14 cellular contexts compared by ENCODE assay signal in the genomic region with DNA sequence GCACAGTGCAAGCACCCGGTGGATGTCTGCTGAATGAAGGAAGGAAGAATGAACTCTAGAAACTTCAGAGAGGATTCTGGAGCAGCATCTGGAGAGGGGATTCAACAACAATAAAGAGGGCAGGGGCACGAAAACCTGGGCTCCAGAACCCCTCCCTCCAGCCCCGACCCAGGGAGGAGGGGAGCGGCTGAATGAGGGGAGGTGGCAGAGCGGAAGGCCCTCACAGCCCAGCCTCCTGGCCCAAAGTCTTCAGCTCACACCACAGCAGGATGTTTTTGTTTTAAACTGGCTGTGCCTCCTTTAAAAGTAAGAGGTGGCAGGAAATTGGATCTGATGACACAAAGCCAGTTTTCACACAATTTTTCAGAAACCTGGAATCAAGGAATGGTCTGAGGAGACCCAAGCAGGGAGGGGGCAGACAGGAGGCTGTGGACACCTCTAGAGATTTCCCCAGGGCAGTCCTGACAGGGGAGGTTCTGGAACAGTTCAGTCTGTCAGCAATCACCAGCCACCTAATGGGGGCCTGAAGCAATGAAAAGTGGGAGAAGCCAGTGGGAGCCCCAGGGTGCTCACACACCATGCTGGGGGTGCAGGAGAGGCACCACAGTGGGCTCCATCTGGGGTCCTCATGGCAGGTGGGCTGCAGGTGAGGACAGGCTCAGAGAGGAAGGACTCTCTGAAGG. TPM values are rescaled to one million over a fixed set of nuclear protein-coding genes. Genes with fewer than 3 reads are reported as not detected.
DNase-seq lines count a peak whose midpoint lies in the region; ATAC-seq and TF ChIP-seq lines count a peak whose summit lies in the region.
"Had no signal": no experiment of that assay in that cellular context is flagged by ENCODE, and none has a peak within 500 bp of the region (broad histone marks: within the 10 kb centered on the region; RNA-seq: fewer than 3 reads in every experiment).

No MANE protein-coding gene starts in this region.

- TF ChIP-seq CTCF in neural progenitor cell (IDR thresholded peaks at IDR 0.05), result no peak

- no peak for ATAC-seq in activated CD8-positive, alpha-beta T cell treated with anti-CD3 and anti-CD28 coated beads, Interleukin-2, amount 10 ng/mL, durations not matched to agents 7 days and 5 days
- ATAC-seq in GM19467 (IDR thresholded peaks at IDR 0.05; ENCODE audit: unreplicated experiment), result no peak
- ATAC-seq: gastroesophageal sphincter, lower lobe of right lung had no signal

- no peak overlapping the region for H3K9ac ChIP-seq in neural progenitor cell

- H3K4me3 ChIP-seq in H7 (ENCODE audit: insufficient read depth, low read depth, low read length), result no peak overlapping the region
- H3K4me3 ChIP-seq in neural progenitor cell, result no peak overlapping the region
- H3K4me3 ChIP-seq: gastroesophageal sphincter, lower lobe of right lung, testis had no signal

- peaks cover 20% of the 10 kb centered on the region for H3F3A ChIP-seq in neural progenitor cell (ENCODE audit: low read depth)

- H3K9me3 Mint-ChIP-seq in activated CD4-positive, alpha-beta T cell treated with anti-CD3 and anti-CD28 coated beads, Interleukin-2, amount 10 ng/mL, durations not matched to agents 7 days and 5 days, result no peaks in the 10 kb centered on the region
- H3K9me3 Mint-ChIP-seq in activated CD8-positive, alpha-beta T cell treated with anti-CD3 and anti-CD28 coated beads, Interleukin-2, amount 10 ng/mL, durations not matched to agents 7 days and 5 days (ENCODE audit: insufficient read depth), result no peaks in the 10 kb centered on the region
- no peaks in the 10 kb centered on the region for H3K9me3 Mint-ChIP-seq in neural progenitor cell

- peaks cover 2% of the 10 kb centered on the region; the same call in 1 of the 2 replicates for H3K27me3 ChIP-seq in H7 (ENCODE audit: control insufficient read depth, insufficient read depth, low read length)
- H3K27me3 ChIP-seq in neural progenitor cell, result no peaks in the 10 kb centered on the region
- H3K27me3 ChIP-seq: gastroesophageal sphincter, testis had no signal

- no peak overlapping the region for H2AFZ ChIP-seq in neural progenitor cell (replicated peaks)

- H3K36me3 ChIP-seq in H7 (replicated peaks; ENCODE audit: control insufficient read depth, insufficient read depth, low read length) (no peaks in the 10 kb centered on the region), neural progenitor cell (no peaks in the 10 kb centered on the region)
- H3K36me3 ChIP-seq: gastroesophageal sphincter, lower lobe of right lung had no signal

- H3K4me3 Mint-ChIP-seq in activated CD4-positive, alpha-beta T cell treated with anti-CD3 and anti-CD28 coated beads, Interleukin-2, amount 10 ng/mL, durations not matched to agents 7 days and 5 days, result no peak overlapping the region
- H3K4me3 Mint-ChIP-seq in activated CD8-positive, alpha-beta T cell treated with anti-CD3 and anti-CD28 coated beads, Interleukin-2, amount 10 ng/mL, durations not matched to agents 7 days and 5 days, result no peak overlapping the region
- H3K4me3 Mint-ChIP-seq in neural progenitor cell, result no peak overlapping the region

- H3K27me3 Mint-ChIP-seq in activated CD4-positive, alpha-beta T cell treated with anti-CD3 and anti-CD28 coated beads, Interleukin-2, amount 10 ng/mL, durations not matched to agents 7 days and 5 days, result no peaks in the 10 kb centered on the region
- H3K27me3 Mint-ChIP-seq in activated CD8-positive, alpha-beta T cell treated with anti-CD3 and anti-CD28 coated beads, Interleukin-2, amount 10 ng/mL, durations not matched to agents 7 days and 5 days (ENCODE audit: low read depth), result no peaks in the 10 kb centered on the region
- peaks cover 19% of the 10 kb centered on the region for H3K27me3 Mint-ChIP-seq in neural progenitor cell (ENCODE audit: insufficient read depth, low read depth)

- no peaks in the 10 kb centered on the region for H3K9me3 ChIP-seq in neural progenitor cell (ENCODE audit: low read depth)
- H3K9me3 ChIP-seq: gastroesophageal sphincter, lower lobe of right lung, testis had no signal

- H3K27ac ChIP-seq in neural progenitor cell, result no peak overlapping the region
- H3K27ac ChIP-seq: epithelial cell of prostate, gastroesophageal sphincter, lower lobe of right lung, testis had no signal

- no peaks in the 10 kb centered on the region for H3K36me3 Mint-ChIP-seq in activated CD4-positive, alpha-beta T cell treated with anti-CD3 and anti-CD28 coated beads, Interleukin-2, amount 10 ng/mL, durations not matched to agents 7 days and 5 days (ENCODE audit: low read depth)
- no peaks in the 10 kb centered on the region for H3K36me3 Mint-ChIP-seq in activated CD8-positive, alpha-beta T cell treated with anti-CD3 and anti-CD28 coated beads, Interleukin-2, amount 10 ng/mL, durations not matched to agents 7 days and 5 days (ENCODE audit: low read depth)
- no peaks in the 10 kb centered on the region for H3K36me3 Mint-ChIP-seq in neural progenitor cell

- peaks cover 66% of the 10 kb centered on the region for H4K20me1 ChIP-seq in neural progenitor cell (ENCODE audit: low read depth)

- H3K27ac Mint-ChIP-seq in activated CD4-positive, alpha-beta T cell treated with anti-CD3 and anti-CD28 coated beads, Interleukin-2, amount 10 ng/mL, durations not matched to agents 7 days and 5 days, result peak overlapping the region; percentile 95
- H3K27ac Mint-ChIP-seq in activated CD8-positive, alpha-beta T cell treated with anti-CD3 and anti-CD28 coated beads, Interleukin-2, amount 10 ng/mL, durations not matched to agents 7 days and 5 days, result peak overlapping the region; percentile 82
- H3K27ac Mint-ChIP-seq in neural progenitor cell, result no peak overlapping the region

- peaks cover 11% of the 10 kb centered on the region for H3K79me2 ChIP-seq in neural progenitor cell (ENCODE audit: low read depth)

- CTCF ChIA-PET in activated CD4-positive, alpha-beta T cell treated with anti-CD3 and anti-CD28 coated beads, Interleukin-2, amount 10 ng/mL, durations not matched to agents 7 days and 5 days (lab: Charles Lee), result interaction anchor here (1.4 kb wide), 1 partner anchor 224 kb away, joined by 5 read pairs; a partner anchor contains a TSS
- CTCF ChIA-PET in activated CD8-positive, alpha-beta T cell treated with anti-CD3 and anti-CD28 coated beads, Interleukin-2, amount 10 ng/mL, durations not matched to agents 7 days and 5 days (lab: Charles Lee), result interaction anchor here (3.9 kb wide), 1 partner anchor 144 kb away, joined by 17 read pairs; no protein-coding TSS in a partner anchor

- peak; percentile 29 for DNase-seq in activated CD4-positive, alpha-beta T cell treated with anti-CD3 and anti-CD28 coated beads, Interleukin-2, amount 10 ng/mL, durations not matched to agents 7 days and 5 days
- no peak for DNase-seq in activated CD4-positive, alpha-beta T cell treated with anti-CD3 and anti-CD28 coated beads for 4 hours
- DNase-seq in H7 (peak; percentile 63), neural progenitor cell (ENCODE audit: low spot score) (no peak), NCI-H1436 treated with DMSO at 0.1 percent for 48 hours (lab: John Stamatoyannopoulos, UW) (no peak), NCI-H2227 treated with DMSO at 0.1 percent for 48 hours (lab: John Stamatoyannopoulos, UW) (no peak)
- no peak for DNase-seq in activated CD8-positive, alpha-beta T cell treated with anti-CD3 and anti-CD28 coated beads, Interleukin-2, amount 10 ng/mL, durations not matched to agents 7 days and 5 days
- DNase-seq: DND-41, GOT3, lower lobe of right lung had no signal

- POLR2A ChIA-PET in activated CD4-positive, alpha-beta T cell treated with anti-CD3 and anti-CD28 coated beads, Interleukin-2, amount 10 ng/mL, durations not matched to agents 7 days and 5 days (lab: Charles Lee), result no interaction called here
- POLR2A ChIA-PET in activated CD8-positive, alpha-beta T cell treated with anti-CD3 and anti-CD28 coated beads, Interleukin-2, amount 10 ng/mL, durations not matched to agents 7 days and 5 days (lab: Charles Lee), result no interaction called here

- H3K4me2 ChIP-seq in neural progenitor cell, result peak overlapping the region; percentile 35

- H3K4me1 Mint-ChIP-seq in activated CD4-positive, alpha-beta T cell treated with anti-CD3 and anti-CD28 coated beads, Interleukin-2, amount 10 ng/mL, durations not matched to agents 7 days and 5 days, result peaks cover 38% of the 10 kb centered on the region
- peaks cover 27% of the 10 kb centered on the region for H3K4me1 Mint-ChIP-seq in activated CD8-positive, alpha-beta T cell treated with anti-CD3 and anti-CD28 coated beads, Interleukin-2, amount 10 ng/mL, durations not matched to agents 7 days and 5 days (ENCODE audit: low read depth)
- peaks cover 61% of the 10 kb centered on the region for H3K4me1 Mint-ChIP-seq in neural progenitor cell

- H3K4me1 ChIP-seq in neural progenitor cell, result peaks cover 50% of the 10 kb centered on the region
- H3K4me1 ChIP-seq: lower lobe of right lung, testis had no signal

RNA-seq across cellular contexts. Expression of a gene that starts 44.4 kb away (rescaled TPM):
- 10 to 100 TPM; 82.1 to 87.1 TPM for total RNA-seq in activated CD4-positive, alpha-beta T cell treated with anti-CD3 and anti-CD28 coated beads, Interleukin-2, amount 10 ng/mL, durations not matched to agents 7 days and 5 days
- total RNA-seq in H7 (2014; rRNA removed; shearing (Covaris generic)), result 39.8 and 56.4 TPM in 2 replicates
- total RNA-seq in activated CD8-positive, alpha-beta T cell treated with anti-CD3 and anti-CD28 coated beads, Interleukin-2, amount 10 ng/mL, durations not matched to agents 7 days and 5 days, result 10 to 100 TPM; 75.9 to 80.5 TPM
- 53.7 and 67.4 TPM in 2 replicates for total RNA-seq in neural progenitor cell (ENCODE audit: low replicate concordance)

Comparison
In these comparisons a context has a peak if more than half of its experiments do, and no peak if none do; other contexts are left out.
1. DNase-seq: peak in activated CD4-positive, alpha-beta T cell treated with anti-CD3 and anti-CD28 coated beads, Interleukin-2, amount 10 ng/mL, durations not matched to agents 7 days and 5 days (single experiment) and H7 (single experiment); none in activated CD4-positive, alpha-beta T cell treated with anti-CD3 and anti-CD28 coated beads for 4 hours (0 of 2), activated CD8-positive, alpha-beta T cell treated with anti-CD3 and anti-CD28 coated beads, Interleukin-2, amount 10 ng/mL, durations not matched to agents 7 days and 5 days (single experiment), neural progenitor cell (single experiment), NCI-H1436 treated with DMSO at 0.1 percent for 48 hours (single experiment) and NCI-H2227 treated with DMSO at 0.1 percent for 48 hours (single experiment).